9 cellular contexts compared by ENCODE assay signal in genomic region chr19:4744451-4745170, GRCh38. TPM values are rescaled to one million over a fixed set of nuclear protein-coding genes. Genes with fewer than 3 reads are reported as not detected.
DNase-seq lines count a peak whose midpoint lies in the region; ATAC-seq, FAIRE-seq and TF ChIP-seq lines count a peak whose summit lies in the region.
"Had no signal": no experiment of that assay in that cellular context is flagged by ENCODE, and none has a peak within 500 bp of the region (broad histone marks: within the 10 kb centered on the region; RNA-seq: fewer than 3 reads in every experiment).

No MANE protein-coding gene starts in this region.

- H3K9ac ChIP-seq in HepG2 (ENCODE audit: insufficient read depth, low read depth, low read length): no peak overlapping the region

- ATAC-seq in Right ventricle myocardium inferior (peak; percentile 89), HepG2 (peak; percentile 43; the same call in 2 of the 3 replicates), GM19351 (IDR thresholded peaks at IDR 0.05; ENCODE audit: unreplicated experiment) (no peak)
- no peak for ATAC-seq in stimulated activated effector memory CD8-positive, alpha-beta T cell treated with anti-CD3 and anti-CD28 coated beads, Interleukin-12 subunit alpha, Interleukin-12 subunit beta, amount 100 ng/mL, for 72 hours

- H3K79me2 ChIP-seq in HepG2 (ENCODE audit: insufficient read depth, low read length): no peaks in the 10 kb centered on the region

- peak overlapping the region; percentile 53 for H3K4me2 ChIP-seq in HepG2 (ENCODE audit: low read depth, low read length)

- peaks cover 35% of the 10 kb centered on the region for H3K4me1 ChIP-seq in HepG2 (ENCODE audit: insufficient read depth, low read length)

- no peaks in the 10 kb centered on the region for H3K9me3 ChIP-seq in HepG2 (ENCODE audit: low read length)

- no peak overlapping the region for H3K4me3 Mint-ChIP-seq in stimulated activated effector memory CD8-positive, alpha-beta T cell treated with anti-CD3 and anti-CD28 coated beads, Interleukin-12 subunit alpha, Interleukin-12 subunit beta, amount 100 ng/mL, for 72 hours

- DNase-seq in Right ventricle myocardium inferior (ENCODE audit: missing footprints) (no peak), cardiac septum (ENCODE audit: low spot score) (no peak), cardiac fibroblast (ENCODE audit: low read depth in 2 of 2) (peak; percentile 94 to 96), HepG2 (ENCODE audit: low spot score) (no peak), frontal cortex (ENCODE audit: low spot score in 2 of 2) (no peak), posterior vena cava (ENCODE audit: low spot score) (no peak)
- no peak for DNase-seq in stimulated activated effector memory CD8-positive, alpha-beta T cell treated with anti-CD3 and anti-CD28 coated beads, Interleukin-12 subunit alpha, Interleukin-12 subunit beta, amount 100 ng/mL, for 72 hours (ENCODE audit: low spot score in 2 of 2)
- DNase-seq: NCI-H1436 treated with DMSO at 0.1 percent for 48 hours had no signal

- no peaks in the 10 kb centered on the region for H4K20me1 ChIP-seq in HepG2 (ENCODE audit: insufficient read depth, low read length)

- no TSS peak for BruUV-seq in HepG2 (replicated peaks; lab: Mats Ljungman, UMichigan)

- H2AFZ ChIP-seq in HepG2 (ENCODE audit: low read length): no peak overlapping the region

- no peak for TF ChIP-seq CTCF in cardiac fibroblast (IDR thresholded peaks at IDR 0.05; ENCODE audit: low read depth, low read length)
- TF ChIP-seq CTCF in HepG2 (CRISPR knock-in tag; IDR thresholded peaks at IDR 0.05): no peak

- H3K9me3 Mint-ChIP-seq in stimulated activated effector memory CD8-positive, alpha-beta T cell treated with anti-CD3 and anti-CD28 coated beads, Interleukin-12 subunit alpha, Interleukin-12 subunit beta, amount 100 ng/mL, for 72 hours: no peaks in the 10 kb centered on the region

- no peaks in the 10 kb centered on the region for H3K36me3 ChIP-seq in HepG2 (replicated peaks in 1 of 2; ENCODE audit: control insufficient read depth in 1 of 2, insufficient read depth in 2 of 2, low read length in 2 of 2)

- TF ChIP-seq EP300 in HepG2 (IDR thresholded peaks at IDR 0.05; ENCODE audit: low read depth in 2 of 2, low read length in 2 of 2): no peak
- no peak for TF ChIP-seq EP300 in HepG2 (CRISPR knock-in tag; IDR thresholded peaks at IDR 0.05; ENCODE audit: borderline replicate concordance)

- 2% methylated on average over 8 of the region's 8 CpGs for WGBS in HepG2 (ENCODE audit: low lambda C conversion rate)

- intact Hi-C loops in Right ventricle myocardium inferior (cut with DNase I) (no loop called here), cardiac septum (cut with DNase I) (no loop called here), HepG2 (cut with micrococcal nuclease; ENCODE audit: unreplicated experiment) (no loop called here), posterior vena cava (cut with DNase I) (no loop called here)

- TF ChIP-seq RAD21 in HepG2 (CRISPR knock-in tag; IDR thresholded peaks at IDR 0.05): no peak

- POLR2A ChIA-PET in HepG2 (lab: Yijun Ruan, JAX): no interaction called here

- H3K4me1 Mint-ChIP-seq in stimulated activated effector memory CD8-positive, alpha-beta T cell treated with anti-CD3 and anti-CD28 coated beads, Interleukin-12 subunit alpha, Interleukin-12 subunit beta, amount 100 ng/mL, for 72 hours: no peaks in the 10 kb centered on the region

- TF ChIP-seq POLR2A in HepG2 (IDR thresholded peaks at IDR 0.05; ENCODE audit: insufficient read depth in 1 of 2, low read depth in 2 of 2, low read length in 2 of 2): no peak

- CTCF ChIA-PET in HepG2 (lab: Yijun Ruan, JAX; ENCODE audit: low intra/inter-chr PET ratio, low total read pairs): no interaction called here

- H3K27ac Mint-ChIP-seq in stimulated activated effector memory CD8-positive, alpha-beta T cell treated with anti-CD3 and anti-CD28 coated beads, Interleukin-12 subunit alpha, Interleukin-12 subunit beta, amount 100 ng/mL, for 72 hours: no peak overlapping the region

- FAIRE-seq in HepG2 (lab: Jason Lieb, UNC) (peak; percentile 4), frontal cortex (lab: Jason Lieb, UNC) (no peak)

- H3K4me3 ChIP-seq in cardiac fibroblast (replicated peaks in 1 of 2; ENCODE audit: low read depth in 2 of 2, low read length in 2 of 2) (no peak overlapping the region), HepG2 (replicated peaks in 1 of 3; ENCODE audit: insufficient read depth in 1 of 3, low read depth in 2 of 3, low read length in 3 of 3) (no peak overlapping the region)

- peaks cover 5 to 33% of the 10 kb centered on the region in 2 experiments; a peak in 4 of 5 replicates for H3K27me3 ChIP-seq in HepG2 (ENCODE audit: control insufficient read depth in 1 of 2, insufficient read depth in 2 of 2, low read length in 2 of 2)

- H3K36me3 Mint-ChIP-seq in stimulated activated effector memory CD8-positive, alpha-beta T cell treated with anti-CD3 and anti-CD28 coated beads, Interleukin-12 subunit alpha, Interleukin-12 subunit beta, amount 100 ng/mL, for 72 hours: no peaks in the 10 kb centered on the region

- H3K27ac ChIP-seq in HepG2 (ENCODE audit: extremely low read length, insufficient read depth, low read length): no peak overlapping the region

- in situ Hi-C loops in HepG2 (cut with HindIII; ENCODE audit: extremely low pct_ligation_motif_present, low pct_unique_long_range_greater_than_20kb): no loop called here

TF ChIP-seq in HepG2, 621 proteins besides CTCF, POLR2A, EP300 and RAD21 (continues in another document):
- TF ChIP-seq MYC (CRISPR knock-in tag; IDR thresholded peaks at IDR 0.05; ENCODE audit: borderline replicate concordance) (no peak), ZNF34 (CRISPR knock-in tag; IDR thresholded peaks at IDR 0.05; ENCODE audit: borderline replicate concordance) (no peak), FOXA3 (CRISPR knock-in tag; IDR thresholded peaks at IDR 0.05) (peak; percentile 42; the same call in 1 of the 2 replicates), DNMT3B (CRISPR knock-in tag; conservative IDR thresholded peaks at IDR 0.05) (no peak), ZSCAN29 (CRISPR knock-in tag; conservative IDR thresholded peaks at IDR 0.05) (no peak), ARNTL (CRISPR knock-in tag; IDR thresholded peaks at IDR 0.05) (no peak), YEATS4 (CRISPR knock-in tag; IDR thresholded peaks at IDR 0.05; ENCODE audit: borderline replicate concordance) (no peak), ZBTB38 (CRISPR knock-in tag; IDR thresholded peaks at IDR 0.05) (no peak), SUZ12 (IDR thresholded peaks at IDR 0.05; ENCODE audit: low read depth, low read length) (no peak)

RNA-seq across cellular contexts. Expression of gene DPP9, which starts 21.0 kb away (rescaled TPM):
- total RNA-seq in Right ventricle myocardium inferior: 52.7 TPM
- 39.0 TPM for total RNA-seq in cardiac septum
- 25.8 and 26.6 TPM in 2 replicates for total RNA-seq in HepG2 (2016; rRNA removed; fragmentation: Illumina TruSeq; extraction: Trizol)
- 21.9 and 23.0 TPM in 2 replicates for total RNA-seq in HepG2 (2016; cell fraction: cytosol; rRNA removed; fragmentation: Illumina TruSeq; extraction: Trizol; ENCODE audit: low read depth)
- 19.7 and 28.0 TPM in 2 replicates for total RNA-seq in HepG2 (2016; cell fraction: insoluble cytoplasmic fraction; rRNA removed; fragmentation: Illumina TruSeq; extraction: Trizol)
- 28.4 and 28.6 TPM in 2 replicates for total RNA-seq in HepG2 (2016; cell fraction: membrane; rRNA removed; fragmentation: Illumina TruSeq; extraction: Trizol)
- 19.7 and 23.4 TPM in 2 replicates for total RNA-seq in HepG2 (2016; cell fraction: nucleus; rRNA removed; fragmentation: Illumina TruSeq; extraction: Trizol)
- polyA plus RNA-seq in HepG2 (2011; rRNA removed): 8.4 and 9.4 TPM in 2 replicates
- polyA plus RNA-seq in HepG2 (2011; cell fraction: cytosol; rRNA removed): 5.3 and 7.0 TPM in 2 replicates
- polyA plus RNA-seq in HepG2 (2011; cell fraction: nucleus; rRNA removed): 33.2 and 42.2 TPM in 2 replicates
- polyA plus RNA-seq in HepG2 (2012): 14.9 and 17.3 TPM in 2 replicates
- 11.8 and 12.3 TPM in 2 replicates for polyA plus RNA-seq in HepG2 (2016; cell fraction: cytosol; fragmentation: Illumina TruSeq; extraction: Trizol; ENCODE audit: low read depth)
- 26.8 and 38.6 TPM in 2 replicates for polyA plus RNA-seq in HepG2 (2016; cell fraction: insoluble cytoplasmic fraction; fragmentation: Illumina TruSeq; extraction: Trizol; ENCODE audit: low read depth)
- 22.3 and 23.5 TPM in 2 replicates for polyA plus RNA-seq in HepG2 (2016; cell fraction: membrane; fragmentation: Illumina TruSeq; extraction: Trizol; ENCODE audit: low read depth)
- 52.8 and 55.7 TPM in 2 replicates for polyA plus RNA-seq in HepG2 (2016; cell fraction: nucleus; fragmentation: Illumina TruSeq; extraction: Trizol; ENCODE audit: insufficient read depth, low read depth)
- polyA minus RNA-seq in HepG2 (2011; rRNA and poly(A)+ RNA removed; ENCODE audit: low replicate concordance): 26.0 and 29.3 TPM in 2 replicates
- 10.0 and 10.8 TPM in 2 replicates for polyA minus RNA-seq in HepG2 (2011; cell fraction: cytosol; rRNA and poly(A)+ RNA removed)
- polyA minus RNA-seq in HepG2 (2011; cell fraction: nucleus; rRNA and poly(A)+ RNA removed): 25.8 and 26.7 TPM in 2 replicates
- 7.7 TPM for total RNA-seq in frontal cortex
- total RNA-seq in posterior vena cava: 10 to 100 TPM; 42.1 to 50.3 TPM

RNA-seq across cellular contexts. Expression of gene FEM1A, which starts 46.9 kb away (rescaled TPM):
- total RNA-seq in Right ventricle myocardium inferior: 47.0 TPM
- total RNA-seq in cardiac septum: 33.2 TPM
- total RNA-seq in HepG2 (2016; rRNA removed; fragmentation: Illumina TruSeq; extraction: Trizol): 10.8 and 11.6 TPM in 2 replicates
- total RNA-seq in HepG2 (2016; cell fraction: cytosol; rRNA removed; fragmentation: Illumina TruSeq; extraction: Trizol; ENCODE audit: low read depth): 1.9 and 2.0 TPM in 2 replicates
- 10.8 and 11.2 TPM in 2 replicates for total RNA-seq in HepG2 (2016; cell fraction: insoluble cytoplasmic fraction; rRNA removed; fragmentation: Illumina TruSeq; extraction: Trizol)
- 8.3 and 9.0 TPM in 2 replicates for total RNA-seq in HepG2 (2016; cell fraction: membrane; rRNA removed; fragmentation: Illumina TruSeq; extraction: Trizol)
- 6.7 and 7.8 TPM in 2 replicates for total RNA-seq in HepG2 (2016; cell fraction: nucleus; rRNA removed; fragmentation: Illumina TruSeq; extraction: Trizol)
- polyA plus RNA-seq in HepG2 (2011; rRNA removed): 3.2 and 4.2 TPM in 2 replicates
- polyA plus RNA-seq in HepG2 (2011; cell fraction: cytosol; rRNA removed): 3.1 and 4.4 TPM in 2 replicates
- 3.3 and 4.8 TPM in 2 replicates for polyA plus RNA-seq in HepG2 (2011; cell fraction: nucleus; rRNA removed)
- polyA plus RNA-seq in HepG2 (2012): 0.23 and 0.29 TPM in 2 replicates
- polyA plus RNA-seq in HepG2 (2016; cell fraction: cytosol; fragmentation: Illumina TruSeq; extraction: Trizol; ENCODE audit: low read depth): 0.88 and 1.0 TPM in 2 replicates
- polyA plus RNA-seq in HepG2 (2016; cell fraction: insoluble cytoplasmic fraction; fragmentation: Illumina TruSeq; extraction: Trizol; ENCODE audit: low read depth): 8.3 and 9.1 TPM in 2 replicates
- 4.1 and 4.3 TPM in 2 replicates for polyA plus RNA-seq in HepG2 (2016; cell fraction: membrane; fragmentation: Illumina TruSeq; extraction: Trizol; ENCODE audit: low read depth)
- polyA plus RNA-seq in HepG2 (2016; cell fraction: nucleus; fragmentation: Illumina TruSeq; extraction: Trizol; ENCODE audit: insufficient read depth, low read depth): 6.8 TPM in 2 replicates
- polyA minus RNA-seq in HepG2 (2011; rRNA and poly(A)+ RNA removed; ENCODE audit: low replicate concordance): 16.5 and 16.7 TPM in 2 replicates
- polyA minus RNA-seq in HepG2 (2011; cell fraction: cytosol; rRNA and poly(A)+ RNA removed): 4.8 and 5.5 TPM in 2 replicates
- 6.6 and 7.5 TPM in 2 replicates for polyA minus RNA-seq in HepG2 (2011; cell fraction: nucleus; rRNA and poly(A)+ RNA removed)
- total RNA-seq in frontal cortex: 22.8 TPM
- total RNA-seq in posterior vena cava: 1 to 10 TPM; 7.7 to 9.1 TPM

Comparison
In these comparisons a context has a peak if more than half of its experiments do, and no peak if none do; other contexts are left out.
1. ATAC-seq: peak in Right ventricle myocardium inferior (single experiment) and HepG2 (single experiment); none in stimulated activated effector memory CD8-positive, alpha-beta T cell treated with anti-CD3 and anti-CD28 coated beads, Interleukin-12 subunit alpha, Interleukin-12 subunit beta, amount 100 ng/mL, for 72 hours (single experiment) and GM19351 (single experiment).
2. DNase-seq: peak in cardiac fibroblast (2 of 2); none in Right ventricle myocardium inferior (single experiment), cardiac septum (single experiment), HepG2 (single experiment), frontal cortex (0 of 2), posterior vena cava (single experiment) and stimulated activated effector memory CD8-positive, alpha-beta T cell treated with anti-CD3 and anti-CD28 coated beads, Interleukin-12 subunit alpha, Interleukin-12 subunit beta, amount 100 ng/mL, for 72 hours (0 of 2).